Comparison of ENCODE assay signal across 11 cellular contexts in genomic region chr5:73380710-73381586, GRCh38.
DNase-seq lines count a peak whose midpoint lies in the region; ATAC-seq and TF ChIP-seq lines count a peak whose summit lies in the region.
"Had no signal": no experiment of that assay in that cellular context is flagged by ENCODE, and none has a peak within 500 bp of the region (broad histone marks: within the 10 kb centered on the region; RNA-seq: fewer than 3 reads in every experiment).

No MANE protein-coding gene starts in this region.

- intact Hi-C loops in CD8-positive, alpha-beta T cell (cut with DNase I, micrococcal nuclease): loop anchor here in 1 of 2 experiments (5.0 kb wide), 2 partner anchors 56 to 164 kb away; no protein-coding TSS in a partner anchor
- intact Hi-C loops in psoas muscle (cut with DNase I) (no loop called here), posterior vena cava (cut with DNase I) (loop anchor here (10.0 kb wide), 2 partner anchors 46 to 166 kb away; no protein-coding TSS in a partner anchor)

- no peak overlapping the region for H3K4me3 ChIP-seq in CD8-positive, alpha-beta T cell (ENCODE audit: low read depth, low read length)
- H3K4me3 ChIP-seq in GM23338 (peak overlapping the region; percentile 59), psoas muscle (peak overlapping the region; percentile 57)
- peak overlapping the region; percentile 40 for H3K4me3 ChIP-seq in effector memory CD4-positive, alpha-beta T cell (ENCODE audit: insufficient read depth, low read depth, low read length, poor library complexity, severe bottlenecking)

- H3K27me3 ChIP-seq in CD8-positive, alpha-beta T cell (ENCODE audit: insufficient read depth, low read length): peaks cover 40% of the 10 kb centered on the region
- peaks cover 98% of the 10 kb centered on the region for H3K27me3 ChIP-seq in GM23338 (ENCODE audit: insufficient read depth)
- peaks cover 52% of the 10 kb centered on the region for H3K27me3 ChIP-seq in effector memory CD4-positive, alpha-beta T cell (replicated peaks; ENCODE audit: control insufficient read depth, insufficient read depth, low read length, poor library complexity, severe bottlenecking)
- peaks cover 12 to 79% (median 21%) of the 10 kb centered on the region in 3 donors for H3K27me3 ChIP-seq in psoas muscle (ENCODE audit: insufficient read depth in 3 of 3, low read length in 2 of 3)

- H3K9me3 Mint-ChIP-seq in CD8-positive, alpha-beta T cell: peaks cover 14% of the 10 kb centered on the region
- H3K9me3 Mint-ChIP-seq in GM23338: peaks cover 18% of the 10 kb centered on the region

- DNase-seq in CD8-positive, alpha-beta T cell: no peak
- DNase-seq in GM23338 (ENCODE audit: low spot score) (peak; percentile 72), psoas muscle (no peak), NCI-H2081 (lab: John Stamatoyannopoulos, UW) (no peak), posterior vena cava (ENCODE audit: low spot score) (no peak), SIG-M5 treated with dmso at 0.1 percent for 504 hours (lab: John Stamatoyannopoulos, UW; ENCODE audit: unreplicated experiment) (no peak)
- DNase-seq in effector memory CD4-positive, alpha-beta T cell: no peak
- DNase-seq: activated CD8-positive, alpha-beta memory T cell treated with anti-CD3 and anti-CD28 coated beads, Interleukin-2, amount 50 U/mL, for 48 hours; Karpas-422; PC-3 had no signal

- peak overlapping the region; percentile 97 for H2AFZ ChIP-seq in GM23338

- WGBS in psoas muscle, 3 donors: 19 to 22% (median 22%) methylated on average over 50 to 54 of the region's 54 CpGs

- H3K27ac Mint-ChIP-seq in CD8-positive, alpha-beta T cell: no peak overlapping the region
- no peak overlapping the region for H3K27ac Mint-ChIP-seq in GM23338

- peaks cover 6% of the 10 kb centered on the region; the same call in 1 of the 2 replicates for H3F3A ChIP-seq in GM23338 (replicated peaks; ENCODE audit: low read depth)

- peaks cover 30% of the 10 kb centered on the region for H3K4me1 ChIP-seq in CD8-positive, alpha-beta T cell (ENCODE audit: insufficient read depth, low read length)
- H3K4me1 ChIP-seq in GM23338 (ENCODE audit: insufficient read depth): peaks cover 37% of the 10 kb centered on the region; the same call in 1 of the 2 replicates
- H3K4me1 ChIP-seq in effector memory CD4-positive, alpha-beta T cell (ENCODE audit: control insufficient read depth, insufficient read depth, low read length, poor library complexity, severe bottlenecking): peaks cover 27% of the 10 kb centered on the region
- peaks cover 12% of the 10 kb centered on the region for H3K4me1 ChIP-seq in psoas muscle

- H4K20me1 ChIP-seq in GM23338 (replicated peaks; ENCODE audit: insufficient read depth): no peaks in the 10 kb centered on the region

- CTCF ChIA-PET in CD8-positive, alpha-beta T cell (lab: Charles Lee): no interaction called here

- H3K27me3 Mint-ChIP-seq in CD8-positive, alpha-beta T cell (ENCODE audit: low read depth): peaks cover 62% of the 10 kb centered on the region
- H3K27me3 Mint-ChIP-seq in GM23338 (ENCODE audit: insufficient read depth, low read depth, poor library complexity): peaks cover 76% of the 10 kb centered on the region

- no peak for ATAC-seq in CD8-positive, alpha-beta T cell
- peak; percentile 41 for ATAC-seq in GM23338
- ATAC-seq in psoas muscle: no peak
- no peak for ATAC-seq in GM19452 (IDR thresholded peaks at IDR 0.05; ENCODE audit: unreplicated experiment)
- ATAC-seq: PC-3 had no signal

- no peaks in the 10 kb centered on the region for H3K79me2 ChIP-seq in GM23338 (replicated peaks; ENCODE audit: insufficient read depth)

- H3K36me3 ChIP-seq in CD8-positive, alpha-beta T cell (ENCODE audit: insufficient read depth, low read length): no peaks in the 10 kb centered on the region
- peaks cover 7% of the 10 kb centered on the region for H3K36me3 ChIP-seq in GM23338 (ENCODE audit: insufficient read depth)
- H3K36me3 ChIP-seq in effector memory CD4-positive, alpha-beta T cell (ENCODE audit: control insufficient read depth, insufficient read depth, low read length): no peaks in the 10 kb centered on the region
- H3K36me3 ChIP-seq in psoas muscle (ENCODE audit: insufficient read depth in 1 of 2, low read depth in 1 of 2): no peaks in the 10 kb centered on the region

- H3K9me2 ChIP-seq in GM23338 (ENCODE audit: insufficient read depth): no peaks in the 10 kb centered on the region

- no peak overlapping the region for H3K27ac ChIP-seq in CD8-positive, alpha-beta T cell (ENCODE audit: low read depth, low read length)
- H3K27ac ChIP-seq in GM23338 (ENCODE audit: low read depth) (no peak overlapping the region), psoas muscle (no peak overlapping the region)
- no peak overlapping the region for H3K27ac ChIP-seq in effector memory CD4-positive, alpha-beta T cell (ENCODE audit: insufficient read depth, low read length, poor library complexity, severe bottlenecking)

- no peak for TF ChIP-seq CTCF in CD8-positive, alpha-beta T cell (IDR thresholded peaks at IDR 0.05)
- no peak for TF ChIP-seq CTCF in GM23338 (conservative IDR thresholded peaks at IDR 0.05; ENCODE audit: low read depth in 2 of 2)
- TF ChIP-seq CTCF in psoas muscle (IDR thresholded peaks at IDR 0.05): no peak

- POLR2A ChIA-PET in CD8-positive, alpha-beta T cell (lab: Charles Lee): no interaction called here

- peak overlapping the region; percentile 85 for H3K4me2 ChIP-seq in GM23338

- H3K4me1 Mint-ChIP-seq in CD8-positive, alpha-beta T cell (ENCODE audit: low read depth): peaks cover 20% of the 10 kb centered on the region
- H3K4me1 Mint-ChIP-seq in GM23338: peaks cover 37% of the 10 kb centered on the region

- H3K9me3 ChIP-seq in CD8-positive, alpha-beta T cell (ENCODE audit: low read length): peaks cover 16% of the 10 kb centered on the region
- H3K9me3 ChIP-seq in effector memory CD4-positive, alpha-beta T cell (ENCODE audit: control insufficient read depth, low read length): no peaks in the 10 kb centered on the region
- H3K9me3 ChIP-seq in psoas muscle: peaks cover 7% of the 10 kb centered on the region

- peaks cover 5% of the 10 kb centered on the region for H3K36me3 Mint-ChIP-seq in CD8-positive, alpha-beta T cell
- peaks cover 17% of the 10 kb centered on the region for H3K36me3 Mint-ChIP-seq in GM23338 (ENCODE audit: low read depth)

- H3K4me3 Mint-ChIP-seq in CD8-positive, alpha-beta T cell: peak overlapping the region; percentile 59
- H3K4me3 Mint-ChIP-seq in GM23338: peak overlapping the region; percentile 63

TF ChIP-seq in GM23338, 12 proteins besides CTCF, POLR2A, EP300 and RAD21 (continues in another document):
- TF ChIP-seq EZH2 (IDR thresholded peaks at IDR 0.05; ENCODE audit: low read depth, unreplicated experiment) (peak; percentile 96), EZH2phosphoT487 (IDR thresholded peaks at IDR 0.05; ENCODE audit: unreplicated experiment) (peak; percentile 58), ZNF114 (CRISPR knock-in tag; IDR thresholded peaks at IDR 0.05) (no peak), ETS1 (IDR thresholded peaks at IDR 0.05) (no peak), POLR2AphosphoS5 (IDR thresholded peaks at IDR 0.05; ENCODE audit: low read depth) (no peak), ZNF331 (CRISPR knock-in tag; IDR thresholded peaks at IDR 0.05; ENCODE audit: low read depth) (no peak), STAT1 (IDR thresholded peaks at IDR 0.05; ENCODE audit: unreplicated experiment) (no peak), JUNB (IDR thresholded peaks at IDR 0.05; ENCODE audit: unreplicated experiment) (no peak)

Comparison
In these comparisons a context has a peak if more than half of its experiments do, and no peak if none do; other contexts are left out.
1. intact Hi-C loops: an anchor here in posterior vena cava (10.0 kb wide); none called in psoas muscle.